ENCODE assay signal across 1 cellular context in genomic region chr18:3453540-3454364, GRCh38.
TF ChIP-seq lines count a peak whose summit lies in the region.

No MANE protein-coding gene starts in this region.

TF ChIP-seq in HepG2, 621 proteins besides CTCF, POLR2A, EP300 and RAD21 (continued from another document and continues in another):
- TF ChIP-seq REST (IDR thresholded peaks at IDR 0.05; ENCODE audit: borderline replicate concordance in 1 of 2, low read depth in 1 of 2, low read length in 2 of 2) (peak in 1 of 2 experiments; percentile 39; a peak in 1 of 4 replicates), NONO (IDR thresholded peaks at IDR 0.05) (no peak), NONO (CRISPR knock-in tag; conservative IDR thresholded peaks at IDR 0.05) (0 out of 2 replicates have a peak, but pooled peaks have one; percentile 27), IRX3 (CRISPR knock-in tag; IDR thresholded peaks at IDR 0.05; ENCODE audit: borderline replicate concordance, low read depth) (no peak), NR2F6 (IDR thresholded peaks at IDR 0.05) (peak; percentile 57), NR2F6 (CRISPR knock-in tag; IDR thresholded peaks at IDR 0.05) (peak; percentile 66), CREM (IDR thresholded peaks at IDR 0.05) (peak; percentile 66; the same call in 1 of the 2 replicates), CREM (CRISPR knock-in tag; IDR thresholded peaks at IDR 0.05) (no peak), ZNF460 (CRISPR knock-in tag; IDR thresholded peaks at IDR 0.05; ENCODE audit: borderline replicate concordance) (no peak), CCDC6 (CRISPR knock-in tag; IDR thresholded peaks at IDR 0.05) (0 out of 2 replicates have a peak, but pooled peaks have one; percentile 25), KLF13 (CRISPR knock-in tag; IDR thresholded peaks at IDR 0.05) (no peak), HNF4A (CRISPR knock-in tag; IDR thresholded peaks at IDR 0.05) (peak; percentile 78), ARID4A (CRISPR knock-in tag; IDR thresholded peaks at IDR 0.05; ENCODE audit: borderline replicate concordance) (peak; percentile 43; the same call in 1 of the 2 replicates), ZNF317 (CRISPR knock-in tag; IDR thresholded peaks at IDR 0.05) (0 out of 2 replicates have a peak, but pooled peaks have one; percentile 22), SOX6 (IDR thresholded peaks at IDR 0.05) (no peak), SOX6 (CRISPR knock-in tag; IDR thresholded peaks at IDR 0.05) (peak; percentile 93), CCAR2 (optimal IDR thresholded peaks at IDR 0.05; ENCODE audit: low read depth, low read length) (no peak), HDAC1 (CRISPR knock-in tag; IDR thresholded peaks at IDR 0.05) (peak; percentile 51; the same call in 1 of the 2 replicates), MAFF (IDR thresholded peaks at IDR 0.05; ENCODE audit: low read depth, low read length) (0 out of 2 replicates have a peak, but pooled peaks have one; percentile 29), AGO1 (IDR thresholded peaks at IDR 0.05; ENCODE audit: low read depth, low read length, poor library complexity, severe bottlenecking) (no peak), IRF2 (CRISPR knock-in tag; IDR thresholded peaks at IDR 0.05) (peak; percentile 32; the same call in 1 of the 2 replicates), AHR (CRISPR knock-in tag; IDR thresholded peaks at IDR 0.05) (no peak), AHDC1 (CRISPR knock-in tag; IDR thresholded peaks at IDR 0.05; ENCODE audit: borderline replicate concordance) (peak; percentile 45; the same call in 1 of the 2 replicates), ZNF609 (CRISPR knock-in tag; IDR thresholded peaks at IDR 0.05; ENCODE audit: borderline replicate concordance) (peak; percentile 41; the same call in 1 of the 2 replicates), ELF1 (CRISPR knock-in tag; IDR thresholded peaks at IDR 0.05) (peak; percentile 33; the same call in 1 of the 2 replicates), ZNF770 (CRISPR knock-in tag; IDR thresholded peaks at IDR 0.05) (peak; percentile 86), ZNF331 (CRISPR knock-in tag; IDR thresholded peaks at IDR 0.05) (peak; percentile 54; the same call in 1 of the 2 replicates), ZNF816 (CRISPR knock-in tag; IDR thresholded peaks at IDR 0.05; ENCODE audit: borderline replicate concordance) (0 out of 2 replicates have a peak, but pooled peaks have one; percentile 44), TARDBP (CRISPR knock-in tag; IDR thresholded peaks at IDR 0.05) (0 out of 2 replicates have a peak, but pooled peaks have one; percentile 30), ETV5 (CRISPR knock-in tag; IDR thresholded peaks at IDR 0.05; ENCODE audit: borderline replicate concordance) (peak; percentile 76; the same call in 1 of the 2 replicates), FOXA3 (CRISPR knock-in tag; IDR thresholded peaks at IDR 0.05) (0 out of 2 replicates have a peak, but pooled peaks have one; percentile 10), ELF3 (CRISPR knock-in tag; IDR thresholded peaks at IDR 0.05) (peak; percentile 81), ISL2 (CRISPR knock-in tag; IDR thresholded peaks at IDR 0.05) (0 out of 2 replicates have a peak, but pooled peaks have one; percentile 32), TEAD3 (CRISPR knock-in tag; optimal IDR thresholded peaks at IDR 0.05; ENCODE audit: borderline replicate concordance) (peak; percentile 38), MED1 (CRISPR knock-in tag; IDR thresholded peaks at IDR 0.05) (peak; percentile 67)
